ENCODE assay signal across 18 cellular contexts in the genomic region with DNA sequence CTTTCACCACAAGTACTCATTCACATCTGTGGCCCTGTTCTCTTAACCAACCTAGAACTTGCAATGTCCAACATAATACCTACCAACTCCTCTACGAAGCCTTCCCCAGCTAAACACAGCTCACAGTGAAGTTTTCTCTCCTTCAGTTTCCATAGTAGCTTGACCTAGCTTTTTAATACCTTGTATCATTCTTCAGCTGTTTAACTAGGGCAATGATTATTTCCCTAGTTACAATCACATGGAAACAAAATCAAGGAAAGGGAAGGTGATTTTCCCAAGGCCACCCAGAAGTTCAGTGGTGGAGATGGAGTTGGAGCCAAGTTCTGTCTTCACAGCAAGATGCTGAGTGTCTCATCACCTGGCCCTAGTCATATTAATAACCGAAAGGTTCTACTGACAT. TPM values are rescaled to one million over a fixed set of nuclear protein-coding genes. Genes with fewer than 3 reads are reported as not detected.
DNase-seq lines count a peak whose midpoint lies in the region; ATAC-seq and TF ChIP-seq lines count a peak whose summit lies in the region.
"Had no signal": no experiment of that assay in that cellular context is flagged by ENCODE, and none has a peak within 500 bp of the region (broad histone marks: within the 10 kb centered on the region; RNA-seq: fewer than 3 reads in every experiment).

No MANE protein-coding gene starts in this region.

- WGBS in right cardiac atrium, result 83% methylated on average over 2 of the region's 2 CpGs

- BruUV-seq in Caco-2 (replicated peaks; lab: Mats Ljungman, UMichigan), result no TSS peak

- TF ChIP-seq CTCF in Caco-2 (IDR thresholded peaks at IDR 0.05; ENCODE audit: insufficient read depth in 1 of 2, low read depth in 1 of 2, low read length in 1 of 2, severe bottlenecking in 1 of 2, unreplicated experiment in 1 of 2), result no peak

- POLR2A ChIA-PET in Caco-2 (lab: Charles Lee), result interaction anchor here (0.5 kb wide), 1 partner anchor 19 kb away, joined by 4 read pairs; no protein-coding TSS in a partner anchor

- H3K27me3 ChIP-seq in right cardiac atrium (ENCODE audit: control insufficient read depth, insufficient read depth) (no peaks in the 10 kb centered on the region), stomach smooth muscle (ENCODE audit: control insufficient read depth in 1 of 2, insufficient read depth in 2 of 2, low read length in 2 of 2) (no peaks in the 10 kb centered on the region), Caco-2 (replicated peaks; ENCODE audit: control insufficient read depth, insufficient read depth, low read length) (no peaks in the 10 kb centered on the region)
- H3K27me3 ChIP-seq: BLaER1 had no signal

- H3K36me3 ChIP-seq in stomach smooth muscle (ENCODE audit: control insufficient read depth in 2 of 2, insufficient read depth in 2 of 2, low read length in 2 of 2) (peaks cover 0 to 21% of the 10 kb centered on the region in 2 donors), Caco-2 (ENCODE audit: control insufficient read depth, insufficient read depth, low read length) (no peaks in the 10 kb centered on the region)
- H3K36me3 ChIP-seq: BLaER1 had no signal

- ATAC-seq in Right ventricle myocardium superior (ENCODE audit: poor library complexity), result peak; percentile 16
- ATAC-seq in right cardiac atrium, result no peak
- ATAC-seq: CD8-positive, alpha-beta T cell; HCT116 had no signal

- H3K9me3 ChIP-seq in right cardiac atrium (ENCODE audit: control insufficient read depth, low read length), result no peaks in the 10 kb centered on the region
- H3K9me3 ChIP-seq in stomach smooth muscle (ENCODE audit: control insufficient read depth in 2 of 2, low read length in 2 of 2), result no peaks in the 10 kb centered on the region
- H3K9me3 ChIP-seq in Caco-2, result no peaks in the 10 kb centered on the region
- H3K9me3 ChIP-seq: BLaER1 had no signal

- no peaks in the 10 kb centered on the region for H3K36me3 Mint-ChIP-seq in Caco-2 (ENCODE audit: insufficient read depth, unreplicated experiment)
- H3K36me3 Mint-ChIP-seq: CD8-positive, alpha-beta T cell had no signal

- intact Hi-C loops in Right ventricle myocardium superior (cut with DNase I) (no loop called here), right cardiac atrium (cut with DNase I) (no loop called here), Caco-2 (cut with micrococcal nuclease; ENCODE audit: unreplicated experiment) (loop anchor here (5.0 kb wide), 1 partner anchor 37 kb away; no protein-coding TSS in a partner anchor)

- H3K9me3 Mint-ChIP-seq in Caco-2 (ENCODE audit: unreplicated experiment), result no peaks in the 10 kb centered on the region
- H3K9me3 Mint-ChIP-seq: CD4-positive, CD25-positive, alpha-beta regulatory T cell; CD8-positive, alpha-beta T cell; H9 had no signal

- H3K4me3 ChIP-seq in right cardiac atrium (ENCODE audit: low read length) (no peak overlapping the region), stomach smooth muscle (ENCODE audit: low read length in 2 of 2) (no peak overlapping the region), Caco-2 (ENCODE audit: low read depth, low read length) (no peak overlapping the region)
- H3K4me3 ChIP-seq: BLaER1, GM23248 had no signal

- H3K4me1 Mint-ChIP-seq in Caco-2 (ENCODE audit: low read depth, unreplicated experiment), result peaks cover 13% of the 10 kb centered on the region
- H3K4me1 Mint-ChIP-seq: B cell; CD4-positive, CD25-positive, alpha-beta regulatory T cell had no signal

- no peak overlapping the region for H3K4me3 Mint-ChIP-seq in Caco-2 (ENCODE audit: unreplicated experiment)
- H3K4me3 Mint-ChIP-seq: B cell; CD4-positive, CD25-positive, alpha-beta regulatory T cell; CD8-positive, alpha-beta T cell; H9 had no signal

- DNase-seq in DMS53 (lab: John Stamatoyannopoulos, UW) (peak; percentile 55), DMS53 treated with DMSO at 0.1 percent for 48 hours (lab: John Stamatoyannopoulos, UW; ENCODE audit: unreplicated experiment) (no peak), Right ventricle myocardium superior (no peak), right cardiac atrium (no peak), Caco-2 (no peak), NCI-H146 treated with DMSO at 0.1 percent for 48 hours (lab: John Stamatoyannopoulos, UW; ENCODE audit: unreplicated experiment) (no peak)
- DNase-seq: CD4-positive, CD25-positive, alpha-beta regulatory T cell; CD8-positive, alpha-beta T cell; DMS 273 treated with DMSO at 0.1 percent for 48 hours; DND-41; GM23248; H9 had no signal

- H3K27ac ChIP-seq in right cardiac atrium (ENCODE audit: low read length) (no peak overlapping the region), stomach smooth muscle (ENCODE audit: low read length) (peak overlapping the region; percentile 24)
- H3K27ac ChIP-seq: 22Rv1, BLaER1, C4-2B, GM23248 had no signal

- H3K27ac Mint-ChIP-seq in Caco-2 (ENCODE audit: unreplicated experiment), result no peak overlapping the region
- H3K27ac Mint-ChIP-seq: B cell; CD8-positive, alpha-beta T cell; H9 had no signal

- H3K9ac ChIP-seq in stomach smooth muscle (ENCODE audit: low read length in 2 of 2), result no peak overlapping the region
- H3K9ac ChIP-seq: BLaER1, GM23248 had no signal

- H3K27me3 Mint-ChIP-seq in Caco-2 (ENCODE audit: insufficient read depth, unreplicated experiment), result no peaks in the 10 kb centered on the region

- CTCF ChIA-PET in Caco-2 (lab: Charles Lee), result no interaction called here

- H3K4me1 ChIP-seq in right cardiac atrium (ENCODE audit: control insufficient read depth, insufficient read depth, low read length), result no peaks in the 10 kb centered on the region
- H3K4me1 ChIP-seq in stomach smooth muscle (ENCODE audit: control insufficient read depth, insufficient read depth, low read length), result peaks cover 19% of the 10 kb centered on the region
- H3K4me1 ChIP-seq in Caco-2, result no peaks in the 10 kb centered on the region
- H3K4me1 ChIP-seq: BLaER1 had no signal

RNA-seq across cellular contexts. Expression of gene CDHR3, which starts 16.3 kb away (rescaled TPM):
- total RNA-seq in Right ventricle myocardium superior, result 12.4 TPM
- total RNA-seq in right cardiac atrium, result under 1 TPM; 0.45 to 0.85 (median 0.62) TPM
- 0.86 TPM for polyA plus RNA-seq in right cardiac atrium
- total RNA-seq in Caco-2 (2022), result 9.2 and 12.0 TPM in 2 replicates
